19 cellular contexts compared by ENCODE assay signal in genomic region chr12:57602544-57602943, GRCh38. TPM values are rescaled to one million over a fixed set of nuclear protein-coding genes. Genes with fewer than 3 reads are reported as not detected.
DNase-seq lines count a peak whose midpoint lies in the region; ATAC-seq and TF ChIP-seq lines count a peak whose summit lies in the region.
"Had no signal": no experiment of that assay in that cellular context is flagged by ENCODE, and none has a peak within 500 bp of the region (broad histone marks: within the 10 kb centered on the region; RNA-seq: fewer than 3 reads in every experiment).

No MANE protein-coding gene starts in this region.

- H3K18ac ChIP-seq in neuronal stem cell (ENCODE audit: low read length): no peak overlapping the region

- no peak overlapping the region for H3K4me3 Mint-ChIP-seq in brain
- H3K4me3 Mint-ChIP-seq: IgD-negative memory B cell had no signal

- no peak overlapping the region for H2BK15ac ChIP-seq in neuronal stem cell (ENCODE audit: low read length)

- H2BK5ac ChIP-seq in neuronal stem cell (ENCODE audit: low read length): no peak overlapping the region

- no peak overlapping the region for H2AK5ac ChIP-seq in neuronal stem cell (ENCODE audit: low read depth, low read length)

- H3K4me1 ChIP-seq in heart left ventricle (peaks cover 0 to 29% (median 15%) of the 10 kb centered on the region in 12 donors), neuronal stem cell (ENCODE audit: control insufficient read depth in 2 of 2, insufficient read depth in 1 of 2, low read depth in 1 of 2, low read length in 2 of 2) (peaks cover 11 to 14% of the 10 kb centered on the region in 2 donors)

- intact Hi-C loops in heart left ventricle (cut with DNase I) (no loop called here), Right ventricle myocardium superior (cut with DNase I) (no loop called here)

- H3K9me3 Mint-ChIP-seq in brain: no peaks in the 10 kb centered on the region
- H3K9me3 Mint-ChIP-seq: IgD-negative memory B cell had no signal

- H3K23ac ChIP-seq in neuronal stem cell (ENCODE audit: low read depth, low read length, poor library complexity): no peak overlapping the region

- H3K9ac ChIP-seq in neuronal stem cell (ENCODE audit: low read depth, low read length, poor library complexity): no peak overlapping the region
- H3K9ac ChIP-seq: GM23248 had no signal

- no peak overlapping the region for H4K8ac ChIP-seq in neuronal stem cell (ENCODE audit: low read depth, low read length)

- H3K27me3 ChIP-seq in heart left ventricle (no peaks in the 10 kb centered on the region), neuronal stem cell (ENCODE audit: control insufficient read depth in 3 of 3, insufficient read depth in 3 of 3, low read depth in 1 of 3, low read length in 3 of 3) (no peaks in the 10 kb centered on the region)

- no peak overlapping the region for H3K4me3 ChIP-seq in heart left ventricle
- no peak overlapping the region for H3K4me3 ChIP-seq in neuronal stem cell (ENCODE audit: low read length in 2 of 2)
- H3K4me3 ChIP-seq: GM23248 had no signal

- ATAC-seq in heart left ventricle: no peak
- no peak for ATAC-seq in Right ventricle myocardium superior (ENCODE audit: poor library complexity)
- ATAC-seq: HCT116 had no signal

- no peak overlapping the region for H3K4me2 ChIP-seq in neuronal stem cell (ENCODE audit: insufficient read depth, low read length, poor library complexity, severe bottlenecking)

- H4K91ac ChIP-seq in neuronal stem cell (ENCODE audit: low read depth, low read length, poor library complexity): no peak overlapping the region

- H3K79me1 ChIP-seq in neuronal stem cell (ENCODE audit: low read depth, low read length): no peaks in the 10 kb centered on the region

- no peak overlapping the region for H3K4ac ChIP-seq in neuronal stem cell (ENCODE audit: low read length)

- no peak overlapping the region for H2BK12ac ChIP-seq in neuronal stem cell (ENCODE audit: low read length)

- peaks cover 12% of the 10 kb centered on the region for H3K27me3 Mint-ChIP-seq in brain

- H3K36me3 ChIP-seq in heart left ventricle (peaks cover 0 to 66% (median 45%) of the 10 kb centered on the region in 9 donors), neuronal stem cell (replicated peaks in 1 of 2; ENCODE audit: control insufficient read depth in 2 of 2, insufficient read depth in 2 of 2, low read length in 2 of 2) (peaks cover 9 to 64% of the 10 kb centered on the region in 2 donors)

- TF ChIP-seq POLR2A in heart left ventricle (IDR thresholded peaks at IDR 0.05): no peak

- peak overlapping the region in 7 of 12 donors; percentile 0 to 95 (median 91) for H3K27ac ChIP-seq in heart left ventricle
- peak overlapping the region; percentile 42 for H3K27ac ChIP-seq in temporal lobe (ENCODE audit: low read depth, low read length)
- H3K27ac ChIP-seq in caudate nucleus (ENCODE audit: low read depth, low read length): no peak overlapping the region
- H3K27ac ChIP-seq in neuronal stem cell (replicated peaks; ENCODE audit: low read length): no peak overlapping the region
- H3K27ac ChIP-seq: GM23248 had no signal

- no peak overlapping the region for H2AFZ ChIP-seq in neuronal stem cell (ENCODE audit: low read length)
- H2AFZ ChIP-seq: GM23248 had no signal

- H3K36me3 Mint-ChIP-seq in brain: peaks cover 50% of the 10 kb centered on the region

- DNase-seq in heart left ventricle (no peak), Right ventricle myocardium superior (no peak), inferior parietal cortex (ENCODE audit: extremely low spot score) (peak; percentile 39), caudate nucleus (lab: John Stamatoyannopoulos, UW) (no peak), activated gamma-delta T cell (lab: John Stamatoyannopoulos, UW) (no peak), neuronal stem cell (ENCODE audit: low spot score) (no peak)
- DNase-seq: 8988T, C1 segment of cervical spinal cord, DMS153, GM23248, NCI-H1417, NCI-H1930, NCI-H2171 had no signal

- no peaks in the 10 kb centered on the region for H3K9me3 ChIP-seq in heart left ventricle
- no peaks in the 10 kb centered on the region for H3K9me3 ChIP-seq in neuronal stem cell (replicated peaks in 1 of 2; ENCODE audit: control insufficient read depth in 2 of 2, insufficient read depth in 1 of 2, low read depth in 1 of 2, low read length in 2 of 2)

- H3K4me1 Mint-ChIP-seq in brain: peaks cover 33% of the 10 kb centered on the region

- H3K14ac ChIP-seq in neuronal stem cell (ENCODE audit: low read length): no peak overlapping the region

- H2BK120ac ChIP-seq in neuronal stem cell (ENCODE audit: low read depth, low read length): no peak overlapping the region

- H3K27ac Mint-ChIP-seq in brain: peak overlapping the region in 3 of 5 experiments; percentile 18 to 97 (median 48)
- H3K27ac Mint-ChIP-seq: IgD-negative memory B cell had no signal

- no peak for TF ChIP-seq CTCF in heart left ventricle (IDR thresholded peaks at IDR 0.05)
- TF ChIP-seq CTCF in brain (conservative IDR thresholded peaks at IDR 0.05): no peak

RNA-seq across cellular contexts. Expression of gene DTX3, which starts 2.1 kb away (rescaled TPM):
- total RNA-seq in heart left ventricle (10 to 100 TPM; 15.6 to 30.7 (median 22.4) TPM), Right ventricle myocardium superior (21.7 TPM), temporal lobe (47.7 TPM)
- polyA plus RNA-seq in heart left ventricle (10 to 100 TPM; 16.3 to 28.3 TPM), brain (ENCODE audit: insufficient read depth, low read depth, low replicate concordance) (100 TPM)
- 66.7 TPM for polyA plus RNA-seq in neuronal stem cell (2013, experiment 1 of 2)
- polyA plus RNA-seq in neuronal stem cell (2013, experiment 2 of 2): 64.9 TPM

RNA-seq across cellular contexts. Expression of gene ARHGEF25, which starts 8.7 kb away (rescaled TPM):
- total RNA-seq in heart left ventricle: 10 to 100 TPM in 4 of 9 donors, 1 to 10 TPM in 5; 5.5 to 11.5 (median 9.5) TPM
- polyA plus RNA-seq in heart left ventricle: 10 to 100 TPM; 10.2 to 20.3 TPM
- 14.3 TPM for total RNA-seq in Right ventricle myocardium superior
- 47.2 TPM for polyA plus RNA-seq in brain (ENCODE audit: insufficient read depth, low read depth, low replicate concordance)
- total RNA-seq in temporal lobe: 23.1 TPM
- 14.2 TPM for polyA plus RNA-seq in neuronal stem cell (2013, experiment 1 of 2)
- polyA plus RNA-seq in neuronal stem cell (2013, experiment 2 of 2): 13.8 TPM
- polyA plus RNA-seq: IgD-negative memory B cell had no signal

RNA-seq across cellular contexts. Expression of gene PIP4K2C, which starts 11.6 kb away (rescaled TPM):
- 10 to 100 TPM; 12.9 to 31.0 (median 17.0) TPM for total RNA-seq in heart left ventricle
- polyA plus RNA-seq in heart left ventricle: 10 to 100 TPM in 1 of 2 donors, 1 to 10 TPM in 1; 4.6 to 22.6 TPM
- 12.4 TPM for total RNA-seq in Right ventricle myocardium superior
- 43.7 TPM for polyA plus RNA-seq in brain (ENCODE audit: insufficient read depth, low read depth, low replicate concordance)
- total RNA-seq in temporal lobe: 10.3 TPM
- 9.6 TPM for polyA plus RNA-seq in neuronal stem cell (2013, experiment 1 of 2)
- 9.4 TPM for polyA plus RNA-seq in neuronal stem cell (2013, experiment 2 of 2)

RNA-seq across cellular contexts. Expression of gene B4GALNT1, which starts 30.5 kb away (rescaled TPM):
- 1 to 10 TPM; 1.9 to 8.8 (median 5.9) TPM for total RNA-seq in heart left ventricle
- polyA plus RNA-seq in heart left ventricle: 1 to 10 TPM; 2.6 to 5.1 TPM
- total RNA-seq in Right ventricle myocardium superior: 5.6 TPM
- polyA plus RNA-seq in brain (ENCODE audit: insufficient read depth, low read depth, low replicate concordance): 42.2 TPM
- 43.8 TPM for total RNA-seq in temporal lobe
- 1.8 TPM for polyA plus RNA-seq in neuronal stem cell (2013, experiment 1 of 2)
- polyA plus RNA-seq in neuronal stem cell (2013, experiment 2 of 2): 1.6 TPM
- polyA plus RNA-seq: IgD-negative memory B cell had no signal

RNA-seq across cellular contexts. Expression of gene KIF5A, which starts 52.7 kb away (rescaled TPM):
- total RNA-seq in heart left ventricle (under 1 TPM in 6 of 9 donors, not detected in 3; 0.07 to 0.31 (median 0.17) TPM), Right ventricle myocardium superior (0.08 TPM), temporal lobe (79.9 TPM)
- polyA plus RNA-seq in heart left ventricle (under 1 TPM; 0.06 to 0.08 TPM), brain (ENCODE audit: insufficient read depth, low read depth, low replicate concordance) (127 TPM)
- 3.7 TPM for polyA plus RNA-seq in neuronal stem cell (2013, experiment 1 of 2)
- 3.8 TPM for polyA plus RNA-seq in neuronal stem cell (2013, experiment 2 of 2)
- total RNA-seq: HT1080, LHCN-M2 had no signal
- polyA plus RNA-seq: IgD-negative memory B cell had no signal

Comparison
In these comparisons a context has a peak if more than half of its experiments do, and no peak if none do; other contexts are left out.
1. H3K27ac ChIP-seq: peak in heart left ventricle (7 of 12) and temporal lobe (single experiment); none in caudate nucleus (single experiment) and neuronal stem cell (single experiment).